ENCODE assay signal across 12 cellular contexts in genomic region chr2:45759310-45759851, GRCh38.
DNase-seq lines count a peak whose midpoint lies in the region; ATAC-seq, FAIRE-seq and TF ChIP-seq lines count a peak whose summit lies in the region.
"Had no signal": no experiment of that assay in that cellular context is flagged by ENCODE, and none has a peak within 500 bp of the region (broad histone marks: within the 10 kb centered on the region; RNA-seq: fewer than 3 reads in every experiment).

No MANE protein-coding gene starts in this region.

- H4K20me1 ChIP-seq in PC-3 (ENCODE audit: low read length), result no peaks in the 10 kb centered on the region

- H3K4me1 ChIP-seq in muscle layer of colon (ENCODE audit: insufficient read depth, low read length) (peaks cover 32% of the 10 kb centered on the region), PC-3 (ENCODE audit: insufficient read depth, low read length) (no peaks in the 10 kb centered on the region), small intestine (ENCODE audit: control insufficient read depth in 2 of 2, insufficient read depth in 1 of 2, low read depth in 1 of 2, low read length in 1 of 2) (no peaks in the 10 kb centered on the region)

- no peak for FAIRE-seq in small intestine (lab: Jason Lieb, UNC)

- no peak for ATAC-seq in PC-3

- H3K9me3 ChIP-seq in muscle layer of colon (ENCODE audit: low read length) (no peaks in the 10 kb centered on the region), PC-3 (ENCODE audit: low read length) (no peaks in the 10 kb centered on the region), small intestine (ENCODE audit: control insufficient read depth, low read depth) (no peaks in the 10 kb centered on the region)
- H3K9me3 ChIP-seq: stomach had no signal

- CTCF ChIA-PET in PC-3 (lab: Charles Lee), result no interaction called here

- no peaks in the 10 kb centered on the region for H3K27me3 ChIP-seq in muscle layer of colon (ENCODE audit: control insufficient read depth in 1 of 2, insufficient read depth in 2 of 2, low read length in 2 of 2)
- H3K27me3 ChIP-seq in PC-3 (ENCODE audit: low read length), result no peaks in the 10 kb centered on the region
- no peaks in the 10 kb centered on the region for H3K27me3 ChIP-seq in small intestine (ENCODE audit: control insufficient read depth in 2 of 2, insufficient read depth in 2 of 2, low read length in 2 of 2)
- H3K27me3 ChIP-seq: stomach had no signal

- no peak overlapping the region for H2AFZ ChIP-seq in PC-3 (ENCODE audit: low read length)

- no peaks in the 10 kb centered on the region for H3F3A ChIP-seq in PC-3 (ENCODE audit: low read length, unreplicated experiment)

- whole genome bisulfite sequencing in small intestine, 3 donors, result 80 to 83% (median 81%) methylated on average over 15 of the region's 15 CpGs

- H3K9ac ChIP-seq in muscle layer of colon (ENCODE audit: low read length) (no peak overlapping the region), PC-3 (ENCODE audit: low read length) (no peak overlapping the region)

- TF ChIP-seq CTCF in AG10803 (conservative IDR thresholded peaks at IDR 0.05; ENCODE audit: low read length) (no peak), choroid plexus epithelial cell (conservative IDR thresholded peaks at IDR 0.05; ENCODE audit: low read depth, low read length) (no peak), PC-3 (conservative IDR thresholded peaks at IDR 0.05; ENCODE audit: low read depth, low read length) (no peak)

- no peak overlapping the region for H3K4me2 ChIP-seq in PC-3 (ENCODE audit: low read length)

- BruUV-seq in PC-3 (replicated peaks; lab: Mats Ljungman, UMichigan), result no TSS peak

- DNase-seq in AG10803 (ENCODE audit: low read depth) (peak; percentile 71), NCI-H187 (lab: John Stamatoyannopoulos, UW) (peak; percentile 34 to 54), choroid plexus epithelial cell (ENCODE audit: low read depth) (peak; percentile 58), COR-L47 (lab: John Stamatoyannopoulos, UW) (no peak), PC-3 (no peak), small intestine (no peak), glomerular visceral epithelial cell (ENCODE audit: extremely low spot score) (no peak)
- DNase-seq: dermis blood vessel endothelial cell, GOT3, stomach had no signal

- H3K9me2 ChIP-seq in PC-3 (replicated peaks; ENCODE audit: low read length), result no peaks in the 10 kb centered on the region

- H3K27ac ChIP-seq in muscle layer of colon (ENCODE audit: low read depth, low read length), result peak overlapping the region; percentile 62
- H3K27ac ChIP-seq in PC-3 (ENCODE audit: low read length), result no peak overlapping the region
- no peak overlapping the region for H3K27ac ChIP-seq in small intestine (ENCODE audit: low read depth in 1 of 2, low read length in 1 of 2)
- H3K27ac ChIP-seq: HL-60, stomach had no signal

- H3K4me3 ChIP-seq in AG10803 (ENCODE audit: low read length), result peak overlapping the region; percentile 39
- peak overlapping the region; percentile 22 for H3K4me3 ChIP-seq in choroid plexus epithelial cell (ENCODE audit: low read depth, low read length)
- peak overlapping the region in 1 of 2 donors; percentile 23 for H3K4me3 ChIP-seq in muscle layer of colon (ENCODE audit: low read depth in 1 of 2, low read length in 2 of 2)
- H3K4me3 ChIP-seq in PC-3 (ENCODE audit: low read length), result no peak overlapping the region
- no peak overlapping the region for H3K4me3 ChIP-seq in small intestine (ENCODE audit: low read depth in 1 of 2, low read length in 2 of 2)
- H3K4me3 ChIP-seq: stomach had no signal

- H3K36me3 ChIP-seq in muscle layer of colon (ENCODE audit: insufficient read depth, low read length) (no peaks in the 10 kb centered on the region), PC-3 (ENCODE audit: low read depth, low read length) (no peaks in the 10 kb centered on the region), small intestine (ENCODE audit: control insufficient read depth in 2 of 2, insufficient read depth in 2 of 2, low read length in 2 of 2) (no peaks in the 10 kb centered on the region)
- H3K36me3 ChIP-seq: stomach had no signal

- intact Hi-C loops in PC-3 (cut with micrococcal nuclease), result no loop called here

- H3K79me2 ChIP-seq in PC-3 (ENCODE audit: low read length), result no peaks in the 10 kb centered on the region

- POLR2A ChIA-PET in PC-3 (lab: Charles Lee; ENCODE audit: unreplicated experiment), result no interaction called here

Comparison
In these comparisons a context has a peak if more than half of its experiments do, and no peak if none do; other contexts are left out.
1. DNase-seq: peak in AG10803 (single experiment), NCI-H187 (2 of 2) and choroid plexus epithelial cell (single experiment); none in COR-L47 (single experiment), PC-3 (single experiment), small intestine (single experiment) and glomerular visceral epithelial cell (single experiment).
2. H3K4me3 ChIP-seq: peak in AG10803 (single experiment) and choroid plexus epithelial cell (single experiment); none in PC-3 (single experiment) and small intestine (0 of 2).